ENCODE assay signal across 17 cellular contexts in genomic region chr13:94251801-94252200, GRCh38.
DNase-seq lines count a peak whose midpoint lies in the region; ATAC-seq and TF ChIP-seq lines count a peak whose summit lies in the region.
"Had no signal": no experiment of that assay in that cellular context is flagged by ENCODE, and none has a peak within 500 bp of the region (broad histone marks: within the 10 kb centered on the region; RNA-seq: fewer than 3 reads in every experiment).

No MANE protein-coding gene starts in this region.

- peaks cover 12% of the 10 kb centered on the region for H3K9me3 Mint-ChIP-seq in mesothelial cell of epicardium

- ATAC-seq in IMR-90 (ENCODE audit: low read depth): no peak
- peak; percentile 59 for ATAC-seq in left ventricle myocardium superior
- ATAC-seq in sciatic nerve: peak; percentile 62
- ATAC-seq in GM21737 (IDR thresholded peaks at IDR 0.05; ENCODE audit: unreplicated experiment): no peak
- ATAC-seq: activated T-cell treated with anti-CD3 and anti-CD28 coated beads, Interleukin-2, amount 50 U/mL, for 72 hours had no signal

- no peaks in the 10 kb centered on the region for H4K20me1 ChIP-seq in IMR-90 (ENCODE audit: insufficient read depth, low read length)

- H3K4me1 ChIP-seq in IMR-90 (ENCODE audit: control insufficient read depth, insufficient read depth, low read length): no peaks in the 10 kb centered on the region; the same call in none of the 2 replicates

- H2BK120ac ChIP-seq in IMR-90 (ENCODE audit: low read depth, low read length): no peak overlapping the region

- BruUV-seq in IMR-90 (replicated peaks; lab: Mats Ljungman, UMichigan): no TSS peak

- CTCF ChIA-PET in IMR-90 (lab: Yijun Ruan, JAX): no interaction called here

- POLR2A ChIA-PET in IMR-90 (lab: Charles Lee; ENCODE audit: unreplicated experiment): no interaction called here

- H3K4me2 ChIP-seq in IMR-90 (ENCODE audit: low read depth, low read length): no peak overlapping the region

- no peak overlapping the region for H4K5ac ChIP-seq in IMR-90 (ENCODE audit: low read depth, low read length)

- in situ Hi-C loops in IMR-90 (cut with MboI; ENCODE audit: low sequenced_read_pairs): no loop called here

- peak; percentile 26 for DNase-seq in IMR-90
- DNase-seq in astrocyte of the hippocampus (ENCODE audit: low read depth, low spot score): peak; percentile 52
- DNase-seq in left ventricle myocardium superior: peak; percentile 28
- DNase-seq in sciatic nerve (ENCODE audit: low spot score): no peak
- DNase-seq in mesothelial cell of epicardium (ENCODE audit: low spot score in 2 of 2, unreplicated experiment in 2 of 2): no peak
- DNase-seq in A172 (ENCODE audit: low spot score): no peak
- DNase-seq: activated CD4-positive, alpha-beta T cell treated with anti-CD3 and anti-CD28 coated beads, Interleukin-2, amount 50 U/mL, for 48 hours; activated T-cell treated with anti-CD3 and anti-CD28 coated beads, Interleukin-2, amount 50 U/mL, for 72 hours; CD4-positive, CD25-positive, alpha-beta regulatory T cell; mammary epithelial cell; NCI-H1105 treated with DMSO at 0.1 percent for 48 hours; stimulated activated naive CD4-positive, alpha-beta T cell had no signal

- H2AK5ac ChIP-seq in IMR-90 (ENCODE audit: low read depth, low read length): no peak overlapping the region

- H3K4me1 Mint-ChIP-seq in mesothelial cell of epicardium: peaks cover 13% of the 10 kb centered on the region

- intact Hi-C loops in IMR-90 (cut with micrococcal nuclease) (loop anchor here (5.0 kb wide), 1 partner anchor 56 kb away; no protein-coding TSS in a partner anchor), left ventricle myocardium superior (cut with micrococcal nuclease) (no loop called here), sciatic nerve (cut with DNase I) (loop anchor here (5.0 kb wide), 1 partner anchor 574 kb away; no protein-coding TSS in a partner anchor)

- no peak overlapping the region for H4K91ac ChIP-seq in IMR-90 (ENCODE audit: insufficient read depth, low read depth, low read length)

- no peaks in the 10 kb centered on the region for H3K27me3 ChIP-seq in IMR-90 (ENCODE audit: control insufficient read depth, insufficient read depth, low read length)

- no peaks in the 10 kb centered on the region for H3K36me3 ChIP-seq in IMR-90 (ENCODE audit: control insufficient read depth, insufficient read depth, low read length)
- H3K36me3 ChIP-seq: HAP-1 had no signal

- peaks cover 10% of the 10 kb centered on the region for H3K36me3 Mint-ChIP-seq in mesothelial cell of epicardium
- H3K36me3 Mint-ChIP-seq: CD4-positive, CD25-positive, alpha-beta regulatory T cell had no signal

- no peak overlapping the region for H3K23ac ChIP-seq in IMR-90 (ENCODE audit: low read depth, low read length)

- TF ChIP-seq RAD21 in IMR-90 (IDR thresholded peaks at IDR 0.05; ENCODE audit: low read length): no peak

- H2BK15ac ChIP-seq in IMR-90 (ENCODE audit: low read depth, low read length): no peak overlapping the region

- H2BK20ac ChIP-seq in IMR-90 (ENCODE audit: low read depth, low read length): no peak overlapping the region

- no peak overlapping the region for H3K27ac ChIP-seq in IMR-90 (ENCODE audit: insufficient read depth, low read length)
- H3K27ac ChIP-seq: skin epidermis had no signal

- TF ChIP-seq POLR2A in IMR-90 (IDR thresholded peaks at IDR 0.05; ENCODE audit: low read depth, low read length): no peak

- TF ChIP-seq CTCF in IMR-90 (conservative IDR thresholded peaks at IDR 0.05; ENCODE audit: low read depth, low read length) (no peak), mesothelial cell of epicardium (IDR thresholded peaks at IDR 0.05; ENCODE audit: unreplicated experiment) (no peak)

- no peaks in the 10 kb centered on the region for H3K79me1 ChIP-seq in IMR-90 (ENCODE audit: low read depth in 1 of 2, low read length in 2 of 2)

- H3K14ac ChIP-seq in IMR-90 (replicated peaks; ENCODE audit: low read depth, low read length): no peak overlapping the region

- H3K9ac ChIP-seq in IMR-90 (ENCODE audit: low read depth, low read length): no peak overlapping the region

- no peak overlapping the region for H3K4ac ChIP-seq in IMR-90 (ENCODE audit: low read depth, low read length)

- no peaks in the 10 kb centered on the region for H3K9me1 ChIP-seq in IMR-90 (ENCODE audit: insufficient read depth, low read length)

- 40% methylated on average over 2 of the region's 4 CpGs; no CpG with 5 or more reads in 1 of the 2 experiments for WGBS in IMR-90 (ENCODE audit: extremely low coverage in 2 of 2, insufficient read length in 1 of 2), 2 experiments

- no peak overlapping the region for H3K4me3 ChIP-seq in IMR-90 (ENCODE audit: insufficient read depth, low read depth, low read length)
- H3K4me3 ChIP-seq: HAP-1, skin epidermis had no signal

- no peak overlapping the region for H2BK5ac ChIP-seq in IMR-90 (ENCODE audit: low read depth, low read length, poor library complexity, severe bottlenecking)

- H3K18ac ChIP-seq in IMR-90 (ENCODE audit: low read depth, low read length): no peak overlapping the region

- dilution Hi-C loops in IMR-90 (cut with HindIII; ENCODE audit: low sequenced_read_pairs, unreplicated experiment): no loop called here

- no peak overlapping the region for H2AFZ ChIP-seq in IMR-90 (replicated peaks; ENCODE audit: low read length, poor library complexity)

- H3K27ac Mint-ChIP-seq in mesothelial cell of epicardium: no peak overlapping the region
- H3K27ac Mint-ChIP-seq: activated T-cell treated with anti-CD3 and anti-CD28 coated beads, Interleukin-2, amount 50 U/mL, for 72 hours; dendritic cell treated with granulocyte-macrophage colony-stimulating factor and Interleukin-4, amounts not matched to agents 40 ng/mL and 50 ng/mL, for 4 days had no signal

- no peaks in the 10 kb centered on the region for H3K27me3 Mint-ChIP-seq in mesothelial cell of epicardium (ENCODE audit: low read depth)
- H3K27me3 Mint-ChIP-seq: dendritic cell treated with granulocyte-macrophage colony-stimulating factor and Interleukin-4, amounts not matched to agents 40 ng/mL and 50 ng/mL, for 4 days had no signal

- no peak overlapping the region for H4K8ac ChIP-seq in IMR-90 (ENCODE audit: low read depth in 2 of 2, low read length in 2 of 2)

- H3K56ac ChIP-seq in IMR-90 (ENCODE audit: extremely low read depth, insufficient read depth, low read length): no peak overlapping the region

- no peak overlapping the region for H2AK9ac ChIP-seq in IMR-90 (replicated peaks; ENCODE audit: low read depth, low read length, poor library complexity)

- H3K9me3 ChIP-seq in IMR-90 (ENCODE audit: control insufficient read depth, insufficient read depth, low read length): no peaks in the 10 kb centered on the region
- H3K9me3 ChIP-seq: HAP-1 had no signal

- no peak overlapping the region for H3K4me3 Mint-ChIP-seq in mesothelial cell of epicardium
- H3K4me3 Mint-ChIP-seq: activated T-cell treated with anti-CD3 and anti-CD28 coated beads, Interleukin-2, amount 50 U/mL, for 72 hours; CD4-positive, CD25-positive, alpha-beta regulatory T cell; dendritic cell treated with granulocyte-macrophage colony-stimulating factor and Interleukin-4, amounts not matched to agents 40 ng/mL and 50 ng/mL, for 4 days; neural crest cell had no signal

TF ChIP-seq in IMR-90, 13 proteins besides CTCF, POLR2A, EP300 and RAD21:
- TF ChIP-seq MXI1 (IDR thresholded peaks at IDR 0.05; ENCODE audit: borderline replicate concordance, low read depth, low read length) (no peak), MAZ (IDR thresholded peaks at IDR 0.05; ENCODE audit: borderline replicate concordance, low read depth, low read length) (no peak), CHD1 (IDR thresholded peaks at IDR 0.05; ENCODE audit: low read depth, low read length) (no peak), BHLHE40 (IDR thresholded peaks at IDR 0.05; ENCODE audit: low read depth, low read length) (no peak), RFX5 (IDR thresholded peaks at IDR 0.05; ENCODE audit: low read depth, low read length) (no peak), RCOR1 (IDR thresholded peaks at IDR 0.05; ENCODE audit: insufficient replicate concordance, low read length) (no peak), FOS (IDR thresholded peaks at IDR 0.05; ENCODE audit: low read depth, low read length) (no peak), SMC3 (IDR thresholded peaks at IDR 0.05; ENCODE audit: low read depth, low read length) (no peak), MAFK (IDR thresholded peaks at IDR 0.05; ENCODE audit: low read depth, low read length) (no peak), CEBPB (IDR thresholded peaks at IDR 0.05; ENCODE audit: low read depth, low read length) (no peak), NFE2L2 (IDR thresholded peaks at IDR 0.05; ENCODE audit: low read depth, low read length) (no peak)
- TF ChIP-seq, protein P1, sequence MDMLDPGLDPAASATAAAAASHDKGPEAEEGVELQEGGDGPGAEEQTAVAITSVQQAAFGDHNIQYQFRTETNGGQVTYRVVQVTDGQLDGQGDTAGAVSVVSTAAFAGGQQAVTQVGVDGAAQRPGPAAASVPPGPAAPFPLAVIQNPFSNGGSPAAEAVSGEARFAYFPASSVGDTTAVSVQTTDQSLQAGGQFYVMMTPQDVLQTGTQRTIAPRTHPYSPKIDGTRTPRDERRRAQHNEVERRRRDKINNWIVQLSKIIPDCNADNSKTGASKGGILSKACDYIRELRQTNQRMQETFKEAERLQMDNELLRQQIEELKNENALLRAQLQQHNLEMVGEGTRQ (IDR thresholded peaks at IDR 0.05; ENCODE audit: low read depth, low read length): no peak
- TF ChIP-seq, protein P2, sequence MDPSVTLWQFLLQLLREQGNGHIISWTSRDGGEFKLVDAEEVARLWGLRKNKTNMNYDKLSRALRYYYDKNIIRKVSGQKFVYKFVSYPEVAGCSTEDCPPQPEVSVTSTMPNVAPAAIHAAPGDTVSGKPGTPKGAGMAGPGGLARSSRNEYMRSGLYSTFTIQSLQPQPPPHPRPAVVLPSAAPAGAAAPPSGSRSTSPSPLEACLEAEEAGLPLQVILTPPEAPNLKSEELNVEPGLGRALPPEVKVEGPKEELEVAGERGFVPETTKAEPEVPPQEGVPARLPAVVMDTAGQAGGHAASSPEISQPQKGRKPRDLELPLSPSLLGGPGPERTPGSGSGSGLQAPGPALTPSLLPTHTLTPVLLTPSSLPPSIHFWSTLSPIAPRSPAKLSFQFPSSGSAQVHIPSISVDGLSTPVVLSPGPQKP (IDR thresholded peaks at IDR 0.05; ENCODE audit: borderline replicate concordance, low read depth, low read length): no peak

Comparison
In these comparisons a context has a peak if more than half of its experiments do, and no peak if none do; other contexts are left out.
1. ATAC-seq: peak in left ventricle myocardium superior (single experiment) and sciatic nerve (single experiment); none in IMR-90 (single experiment) and GM21737 (single experiment).
2. DNase-seq: peak in IMR-90 (single experiment), astrocyte of the hippocampus (single experiment) and left ventricle myocardium superior (single experiment); none in sciatic nerve (single experiment), mesothelial cell of epicardium (0 of 2) and A172 (single experiment).